ENCODE assay signal across 1 cellular context in the genomic region with DNA sequence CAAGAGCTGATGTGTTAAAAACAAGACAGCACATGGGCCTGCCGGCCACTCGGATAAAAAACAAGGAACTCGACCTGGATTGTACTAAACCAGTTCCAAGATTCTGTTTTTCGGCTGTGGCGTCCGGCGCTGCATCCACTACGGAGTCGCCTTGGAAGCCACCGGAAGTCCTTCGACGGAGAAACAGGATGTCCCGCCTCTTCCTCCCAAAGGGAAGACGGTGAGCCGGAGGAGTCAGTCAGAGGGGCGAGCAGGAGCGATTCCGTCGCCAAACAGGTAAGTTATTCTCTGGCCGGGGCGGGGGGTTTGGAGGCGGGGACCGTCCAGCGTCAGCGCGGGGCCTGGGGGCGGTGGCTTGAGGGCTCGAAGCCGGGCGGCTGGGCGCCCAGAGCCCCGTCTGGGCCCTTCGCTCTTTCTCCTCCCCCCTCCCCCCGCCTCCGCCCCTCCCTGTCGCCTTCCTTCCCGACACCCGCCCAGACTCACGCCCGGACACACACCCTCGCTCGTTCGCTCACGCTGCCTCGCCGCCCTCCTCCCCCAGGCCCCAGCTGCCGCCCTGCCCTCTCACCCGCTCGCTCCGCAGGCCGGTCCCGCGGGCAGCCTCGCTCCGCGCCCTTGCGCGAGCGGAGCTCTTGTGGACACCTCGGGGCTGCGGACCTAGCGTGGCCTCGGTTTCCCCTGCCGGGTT.
TF ChIP-seq lines count a peak whose summit lies in the region.

Gene ZNF407, plus strand, starts transcription at position 209 of the 688 bp plus-strand sequence. CDS start 33,150 bp downstream, outside the sequence.

TF ChIP-seq in GM23338, 12 proteins besides CTCF, POLR2A, EP300 and RAD21:
- no peak for TF ChIP-seq EZH2 (IDR thresholded peaks at IDR 0.05; ENCODE audit: low read depth, unreplicated experiment)
- TF ChIP-seq ZNF462 (CRISPR knock-in tag; IDR thresholded peaks at IDR 0.05), result no peak
- TF ChIP-seq CREB1 (CRISPR knock-in tag; IDR thresholded peaks at IDR 0.05; ENCODE audit: low read depth), result peak; percentile 56; the same call in 1 of the 2 replicates
- TF ChIP-seq POLR2AphosphoS5 (IDR thresholded peaks at IDR 0.05; ENCODE audit: low read depth), result peak; percentile 57
- no peak for TF ChIP-seq NANOG (IDR thresholded peaks at IDR 0.05; ENCODE audit: borderline replicate concordance)
- TF ChIP-seq STAT1 (IDR thresholded peaks at IDR 0.05; ENCODE audit: unreplicated experiment), result no peak
- peak; percentile 57; the same call in 1 of the 2 replicates for TF ChIP-seq ETS1 (IDR thresholded peaks at IDR 0.05)
TF ChIP-seq in GM23338: peak in this region for 3.
